In genomic region chr9:112869917-112870316, GRCh38 we compare ENCODE assay signal across 23 cellular contexts. TPM values are rescaled to one million over a fixed set of nuclear protein-coding genes. Genes with fewer than 3 reads are reported as not detected.
"Had no signal": no experiment of that assay in that cellular context is flagged by ENCODE, and none has a peak within 500 bp of the region (broad histone marks: within the 10 kb centered on the region; RNA-seq: fewer than 3 reads in every experiment).

No MANE protein-coding gene starts in this region.

- ATAC-seq: activated CD8-positive, alpha-beta T cell treated with anti-CD3 and anti-CD28 coated beads, Interleukin-2, amount 10 ng/mL, durations not matched to agents 7 days and 5 days; activated T-cell treated with anti-CD3 and anti-CD28 coated beads, Interleukin-2, amount 50 U/mL, for 4 hours; esophagus mucosa; gastrocnemius medialis; heart right ventricle; left ventricle myocardium superior; sciatic nerve; T-cell had no signal

- H3K27ac Mint-ChIP-seq: activated CD4-positive, alpha-beta T cell treated with anti-CD3 and anti-CD28 coated beads, Interleukin-2, amount 10 ng/mL, durations not matched to agents 24 days and 14 days; activated CD8-positive, alpha-beta T cell treated with anti-CD3 and anti-CD28 coated beads, Interleukin-2, amount 10 ng/mL, durations not matched to agents 7 days and 5 days; T-cell had no signal

- H3K9me3 ChIP-seq: ascending aorta, gastrocnemius medialis, heart right ventricle, stomach, upper lobe of left lung had no signal

- H3K4me3 ChIP-seq: ascending aorta, coronary artery, gastrocnemius medialis, heart right ventricle, smooth muscle cell, stomach, upper lobe of left lung had no signal

- DNase-seq: activated CD4-positive, alpha-beta T cell treated with anti-CD3 and anti-CD28 coated beads, Interleukin-2, amount 10 ng/mL, durations not matched to agents 24 days and 14 days; activated CD8-positive, alpha-beta memory T cell treated with anti-CD3 and anti-CD28 coated beads, Interleukin-2, amount 50 U/mL, for 4 hours; activated CD8-positive, alpha-beta T cell treated with anti-CD3 and anti-CD28 coated beads, Interleukin-2, amount 10 ng/mL, durations not matched to agents 7 days and 5 days; activated naive CD4-positive, alpha-beta T cell treated with anti-CD3 and anti-CD28 coated beads, Interleukin-2, amount 50 U/mL, for 16 hours; activated T-cell treated with anti-CD3 and anti-CD28 coated beads, Interleukin-2, amount 50 U/mL, for 4 hours; gastrocnemius medialis; heart right ventricle; kidney glomerular epithelial cell; left ventricle myocardium superior; naive B cell; stimulated activated CD4-positive, alpha-beta T cell treated with anti-CD3 and anti-CD28 coated beads, Interleukin-4, amount 100 ng/mL, for 1 hour; stomach; T-cell; T-helper 9 cell; upper lobe of left lung had no signal

- H3K4me1 ChIP-seq: ascending aorta, gastrocnemius medialis, stomach had no signal

- H3K4me3 Mint-ChIP-seq: activated CD4-positive, alpha-beta T cell treated with anti-CD3 and anti-CD28 coated beads, Interleukin-2, amount 10 ng/mL, durations not matched to agents 24 days and 14 days; activated CD8-positive, alpha-beta T cell treated with anti-CD3 and anti-CD28 coated beads, Interleukin-2, amount 10 ng/mL, durations not matched to agents 7 days and 5 days; activated T-cell treated with anti-CD3 and anti-CD28 coated beads, Interleukin-2, amount 50 U/mL, for 4 hours; central memory CD8-positive, alpha-beta T cell; T-cell had no signal

- H3K27ac ChIP-seq: ascending aorta, coronary artery, heart right ventricle, stomach had no signal

- H3K27me3 Mint-ChIP-seq: activated CD4-positive, alpha-beta T cell treated with anti-CD3 and anti-CD28 coated beads, Interleukin-2, amount 10 ng/mL, durations not matched to agents 24 days and 14 days; central memory CD8-positive, alpha-beta T cell; naive B cell; T-cell had no signal

- H3K4me1 Mint-ChIP-seq: T-cell had no signal

RNA-seq across cellular contexts. Expression of gene SLC46A2, which starts 20.8 kb away (rescaled TPM):
- total RNA-seq: activated CD4-positive, alpha-beta T cell treated with anti-CD3 and anti-CD28 coated beads, Interleukin-2, amount 10 ng/mL, durations not matched to agents 24 days and 14 days; activated CD8-positive, alpha-beta T cell treated with anti-CD3 and anti-CD28 coated beads, Interleukin-2, amount 10 ng/mL, durations not matched to agents 7 days and 5 days; activated T-cell treated with anti-CD3 and anti-CD28 coated beads, Interleukin-2, amount 50 U/mL, for 4 hours; ascending aorta; left ventricle myocardium superior; osteocyte; smooth muscle cell; stomach; T-cell; temporal lobe had no signal
- polyA plus RNA-seq: smooth muscle cell had no signal
